19 cellular contexts compared by ENCODE assay signal in the genomic region with DNA sequence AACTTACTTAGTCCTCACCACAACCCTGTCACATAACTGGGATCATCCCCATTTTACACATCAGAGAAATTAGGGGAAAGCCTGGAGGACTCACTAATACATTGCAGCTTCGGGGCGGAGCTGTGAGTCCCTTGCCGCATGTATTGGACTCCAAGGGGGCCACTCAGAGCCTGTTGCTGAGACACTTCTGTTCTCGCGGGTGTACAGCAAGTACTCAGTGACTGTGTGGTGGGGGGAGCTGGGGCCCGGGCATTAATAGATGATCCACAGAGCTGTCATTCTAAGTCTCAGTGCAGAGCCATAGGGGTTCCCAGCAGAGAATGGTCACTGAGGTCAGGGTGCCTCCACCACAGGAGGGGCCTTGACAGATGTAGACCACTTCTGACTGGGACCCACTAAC. TPM values are rescaled to one million over a fixed set of nuclear protein-coding genes. Genes with fewer than 3 reads are reported as not detected.
A peak's percentile ranks its signal among the peaks of the same experiment; 100 is the strongest.
DNase-seq lines count a peak whose midpoint lies in the region; ATAC-seq and TF ChIP-seq lines count a peak whose summit lies in the region.
"Had no signal": no experiment of that assay in that cellular context is flagged by ENCODE, and none has a peak within 500 bp of the region (broad histone marks: within the 10 kb centered on the region; RNA-seq: fewer than 3 reads in every experiment).

No MANE protein-coding gene starts in this region.

- peak; percentile 61 for DNase-seq in GDM1 (lab: John Stamatoyannopoulos, UW)
- DNase-seq in NB4 (ENCODE audit: low read depth) = peak; percentile 91
- no peak for DNase-seq in esophagus squamous epithelium (lab: John Stamatoyannopoulos, UW)
- DNase-seq in gastrocnemius medialis = no peak
- no peak for DNase-seq in NCI-H146 (lab: John Stamatoyannopoulos, UW)
- no peak for DNase-seq in activated T-cell treated with anti-CD3 and anti-CD28 coated beads, Interleukin-2, amount 50 U/mL, for 1 hour
- DNase-seq in dorsolateral prefrontal cortex = no peak
- DNase-seq: activated CD4-positive, alpha-beta T cell treated with anti-CD3 and anti-CD28 coated beads for 36 hours; COR-L47; NCI-H1092 treated with DMSO at 0.1 percent for 48 hours; NCI-H2081; nephron progenitor cell; PC-3; small intestine; stimulated activated CD4-positive, alpha-beta T cell treated with anti-CD3 and anti-CD28 coated beads, Interleukin-2, amount 100 ng/mL, for 48 hours; stimulated activated naive CD4-positive, alpha-beta T cell treated with Interleukin-2 at 50 U/mL for 16 hours had no signal

- TF ChIP-seq POLR2A in NB4 (IDR thresholded peaks at IDR 0.05; ENCODE audit: extremely low read depth, insufficient read length) (peak; percentile 8), esophagus squamous epithelium (IDR thresholded peaks at IDR 0.05) (no peak), gastrocnemius medialis (IDR thresholded peaks at IDR 0.05) (no peak)

- peaks cover 21 to 73% (median 31%) of the 10 kb centered on the region in 3 donors for H3K4me1 ChIP-seq in esophagus squamous epithelium
- H3K4me1 ChIP-seq in gastrocnemius medialis = peaks cover 27 to 37% of the 10 kb centered on the region in 2 donors
- H3K4me1 ChIP-seq: prostate gland had no signal

- H3K36me3 ChIP-seq in esophagus squamous epithelium (peaks cover 0 to 22% (median 3%) of the 10 kb centered on the region in 3 donors), gastrocnemius medialis (no peaks in the 10 kb centered on the region)
- H3K36me3 ChIP-seq: prostate gland, upper lobe of left lung had no signal

- TF ChIP-seq CTCF in NB4 (IDR thresholded peaks at IDR 0.05; ENCODE audit: low read depth, low read length) (no peak), esophagus squamous epithelium (IDR thresholded peaks at IDR 0.05) (no peak), gastrocnemius medialis (IDR thresholded peaks at IDR 0.05 in 4 of 5, conservative IDR thresholded peaks at IDR 0.05 in 1 of 5) (no peak), dorsolateral prefrontal cortex (IDR thresholded peaks at IDR 0.05 in 54 of 56, conservative IDR thresholded peaks at IDR 0.05 in 2 of 56; ENCODE audit: low read depth in 1 of 56, partially characterized antibody in 56 of 56) (no peak)

- no peaks in the 10 kb centered on the region for H3K27me3 ChIP-seq in esophagus squamous epithelium
- H3K27me3 ChIP-seq in gastrocnemius medialis = no peaks in the 10 kb centered on the region
- no peaks in the 10 kb centered on the region for H3K27me3 ChIP-seq in dorsolateral prefrontal cortex
- H3K27me3 ChIP-seq: upper lobe of left lung had no signal

- in situ Hi-C loops in gastrocnemius medialis (cut with MboI; ENCODE audit: low sequenced_read_pairs in 4 of 4) = no loop called here

- ATAC-seq in gastrocnemius medialis (no peak), SK-N-SH treated with all-trans-retinoic acid at 6 μM for 48 hours (no peak)
- ATAC-seq: activated CD4-positive, alpha-beta T cell treated with anti-CD3 and anti-CD28 coated beads for 36 hours; PC-3 had no signal

- intact Hi-C loops in esophagus squamous epithelium (cut with DNase I) = no loop called here
- intact Hi-C loops in gastrocnemius medialis (cut with DNase I; ENCODE audit: low total_unique reads) = loop anchor here (2.0 kb wide), 1 partner anchor 14 kb away; a partner anchor contains a TSS
- intact Hi-C loops in dorsolateral prefrontal cortex (cut with DNase I) = loop anchor here in 1 of 2 donors (10.0 kb wide), 1 partner anchor 560 kb away; no protein-coding TSS in a partner anchor

- H3K4me3 ChIP-seq in NB4 (ENCODE audit: low read depth, low read length) (peak overlapping the region; percentile 32), esophagus squamous epithelium (no peak overlapping the region), gastrocnemius medialis (no peak overlapping the region), dorsolateral prefrontal cortex (no peak overlapping the region)
- H3K4me3 ChIP-seq: prostate gland, upper lobe of left lung had no signal

- WGBS in esophagus squamous epithelium, 2 donors = 83 to 89% methylated on average over 1 to 3 of the region's 6 CpGs

- H3K9me3 ChIP-seq in esophagus squamous epithelium = no peaks in the 10 kb centered on the region
- H3K9me3 ChIP-seq in gastrocnemius medialis = no peaks in the 10 kb centered on the region
- H3K9me3 ChIP-seq: prostate gland, upper lobe of left lung had no signal

- peak overlapping the region in 3 of 4 donors; percentile 58 to 86 (median 61) for H3K27ac ChIP-seq in esophagus squamous epithelium
- peak overlapping the region; percentile 21 to 57 (median 42) for H3K27ac ChIP-seq in gastrocnemius medialis
- H3K27ac ChIP-seq in dorsolateral prefrontal cortex = peak overlapping the region in 24 of 59 donors; percentile 7 to 70 (median 48)

TF ChIP-seq in SK-N-SH treated with all-trans-retinoic acid at 6 μM for 48 hours, 23 proteins besides CTCF, POLR2A, EP300 and RAD21:
- TF ChIP-seq RARB (CRISPR knock-in tag; IDR thresholded peaks at IDR 0.05) = no peak
- TF ChIP-seq ZNF70 (CRISPR knock-in tag; IDR thresholded peaks at IDR 0.05) = no peak
- TF ChIP-seq, protein P1, sequence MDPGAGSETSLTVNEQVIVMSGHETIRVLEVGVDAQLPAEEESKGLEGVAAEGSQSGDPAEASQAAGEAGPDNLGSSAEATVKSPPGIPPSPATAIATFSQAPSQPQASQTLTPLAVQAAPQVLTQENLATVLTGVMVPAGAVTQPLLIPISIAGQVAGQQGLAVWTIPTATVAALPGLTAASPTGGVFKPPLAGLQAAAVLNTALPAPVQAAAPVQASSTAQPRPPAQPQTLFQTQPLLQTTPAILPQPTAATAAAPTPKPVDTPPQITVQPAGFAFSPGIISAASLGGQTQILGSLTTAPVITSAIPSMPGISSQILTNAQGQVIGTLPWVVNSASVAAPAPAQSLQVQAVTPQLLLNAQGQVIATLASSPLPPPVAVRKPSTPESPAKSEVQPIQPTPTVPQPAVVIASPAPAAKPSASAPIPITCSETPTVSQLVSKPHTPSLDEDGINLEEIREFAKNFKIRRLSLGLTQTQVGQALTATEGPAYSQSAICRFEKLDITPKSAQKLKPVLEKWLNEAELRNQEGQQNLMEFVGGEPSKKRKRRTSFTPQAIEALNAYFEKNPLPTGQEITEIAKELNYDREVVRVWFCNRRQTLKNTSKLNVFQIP (CRISPR knock-in tag; IDR thresholded peaks at IDR 0.05; ENCODE audit: borderline replicate concordance, low read depth) = no peak
- TF ChIP-seq, protein P2, sequence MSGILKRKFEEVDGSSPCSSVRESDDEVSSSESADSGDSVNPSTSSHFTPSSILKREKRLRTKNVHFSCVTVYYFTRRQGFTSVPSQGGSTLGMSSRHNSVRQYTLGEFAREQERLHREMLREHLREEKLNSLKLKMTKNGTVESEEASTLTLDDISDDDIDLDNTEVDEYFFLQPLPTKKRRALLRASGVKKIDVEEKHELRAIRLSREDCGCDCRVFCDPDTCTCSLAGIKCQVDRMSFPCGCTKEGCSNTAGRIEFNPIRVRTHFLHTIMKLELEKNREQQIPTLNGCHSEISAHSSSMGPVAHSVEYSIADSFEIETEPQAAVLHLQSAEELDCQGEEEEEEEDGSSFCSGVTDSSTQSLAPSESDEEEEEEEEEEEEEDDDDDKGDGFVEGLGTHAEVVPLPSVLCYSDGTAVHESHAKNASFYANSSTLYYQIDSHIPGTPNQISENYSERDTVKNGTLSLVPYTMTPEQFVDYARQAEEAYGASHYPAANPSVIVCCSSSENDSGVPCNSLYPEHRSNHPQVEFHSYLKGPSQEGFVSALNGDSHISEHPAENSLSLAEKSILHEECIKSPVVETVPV (CRISPR knock-in tag; IDR thresholded peaks at IDR 0.05) = no peak
- TF ChIP-seq, protein P3, sequence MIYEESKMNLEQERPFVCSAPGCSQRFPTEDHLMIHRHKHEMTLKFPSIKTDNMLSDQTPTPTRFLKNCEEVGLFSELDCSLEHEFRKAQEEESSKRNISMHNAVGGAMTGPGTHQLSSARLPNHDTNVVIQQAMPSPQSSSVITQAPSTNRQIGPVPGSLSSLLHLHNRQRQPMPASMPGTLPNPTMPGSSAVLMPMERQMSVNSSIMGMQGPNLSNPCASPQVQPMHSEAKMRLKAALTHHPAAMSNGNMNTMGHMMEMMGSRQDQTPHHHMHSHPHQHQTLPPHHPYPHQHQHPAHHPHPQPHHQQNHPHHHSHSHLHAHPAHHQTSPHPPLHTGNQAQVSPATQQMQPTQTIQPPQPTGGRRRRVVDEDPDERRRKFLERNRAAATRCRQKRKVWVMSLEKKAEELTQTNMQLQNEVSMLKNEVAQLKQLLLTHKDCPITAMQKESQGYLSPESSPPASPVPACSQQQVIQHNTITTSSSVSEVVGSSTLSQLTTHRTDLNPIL (CRISPR knock-in tag; IDR thresholded peaks at IDR 0.05; ENCODE audit: low read depth) = no peak
- no peak for TF ChIP-seq TCF4 (CRISPR knock-in tag; IDR thresholded peaks at IDR 0.05; ENCODE audit: borderline replicate concordance)
- TF ChIP-seq CSDC2 (CRISPR knock-in tag; IDR thresholded peaks at IDR 0.05) = no peak
- no peak for TF ChIP-seq ZNF565 (CRISPR knock-in tag; conservative IDR thresholded peaks at IDR 0.05; ENCODE audit: low read depth)
- no peak for TF ChIP-seq BACH2 (CRISPR knock-in tag; IDR thresholded peaks at IDR 0.05; ENCODE audit: borderline replicate concordance)
- no peak for TF ChIP-seq ESRRG (CRISPR knock-in tag; IDR thresholded peaks at IDR 0.05)
- TF ChIP-seq OSR1 (CRISPR knock-in tag; IDR thresholded peaks at IDR 0.05) = no peak
- no peak for TF ChIP-seq ISL1 (CRISPR knock-in tag; IDR thresholded peaks at IDR 0.05)
TF ChIP-seq in SK-N-SH treated with all-trans-retinoic acid at 6 μM for 48 hours: peak in this region for 0.

RNA-seq across cellular contexts. Expression of a gene that starts 13.6 kb away (rescaled TPM):
- total RNA-seq in esophagus squamous epithelium = 10 to 100 TPM in 3 of 4 donors, 1 to 10 TPM in 1; 7.4 to 49.0 (median 14.3) TPM
- total RNA-seq in gastrocnemius medialis = 10 to 100 TPM in 3 of 4 donors, 1 to 10 TPM in 1; 8.7 to 17.5 (median 10.1) TPM
- 10 to 100 TPM; 14.2 to 80.0 (median 30.6) TPM for total RNA-seq in dorsolateral prefrontal cortex

RNA-seq across cellular contexts. Expression of a gene that starts 15.6 kb away (rescaled TPM):
- total RNA-seq in esophagus squamous epithelium = 1 to 10 TPM in 3 of 4 donors, not detected in 1; 1.1 to 2.9 (median 1.5) TPM
- not detected for total RNA-seq in gastrocnemius medialis
- total RNA-seq in dorsolateral prefrontal cortex = 1 to 10 TPM in 4 of 120 experiments, under 1 TPM in 23, not detected in 93; 0.12 to 2.2 (median 0.46) TPM
- total RNA-seq: activated CD4-positive, alpha-beta T cell treated with anti-CD3 and anti-CD28 coated beads for 36 hours had no signal

Comparison
In these comparisons a context has a peak if more than half of its experiments do, and no peak if none do; other contexts are left out.
1. DNase-seq: peak in GDM1 (single experiment) and NB4 (single experiment); none in esophagus squamous epithelium (single experiment), gastrocnemius medialis (0 of 2), NCI-H146 (single experiment), activated T-cell treated with anti-CD3 and anti-CD28 coated beads, Interleukin-2, amount 50 U/mL, for 1 hour (single experiment) and dorsolateral prefrontal cortex (0 of 10).